1 cellular context compared by ENCODE assay signal in genomic region chr5:173327948-173328895, GRCh38.
TF ChIP-seq lines count a peak whose summit lies in the region.

Gene STC2, minus strand, starts transcription at chr5:173328414. Its CDS starts 221 bp downstream, at chr5:173328193.

TF ChIP-seq in K562, 482 proteins besides CTCF, POLR2A, EP300 and RAD21 (continued from another document and continues in another):
- TF ChIP-seq, protein P1, sequence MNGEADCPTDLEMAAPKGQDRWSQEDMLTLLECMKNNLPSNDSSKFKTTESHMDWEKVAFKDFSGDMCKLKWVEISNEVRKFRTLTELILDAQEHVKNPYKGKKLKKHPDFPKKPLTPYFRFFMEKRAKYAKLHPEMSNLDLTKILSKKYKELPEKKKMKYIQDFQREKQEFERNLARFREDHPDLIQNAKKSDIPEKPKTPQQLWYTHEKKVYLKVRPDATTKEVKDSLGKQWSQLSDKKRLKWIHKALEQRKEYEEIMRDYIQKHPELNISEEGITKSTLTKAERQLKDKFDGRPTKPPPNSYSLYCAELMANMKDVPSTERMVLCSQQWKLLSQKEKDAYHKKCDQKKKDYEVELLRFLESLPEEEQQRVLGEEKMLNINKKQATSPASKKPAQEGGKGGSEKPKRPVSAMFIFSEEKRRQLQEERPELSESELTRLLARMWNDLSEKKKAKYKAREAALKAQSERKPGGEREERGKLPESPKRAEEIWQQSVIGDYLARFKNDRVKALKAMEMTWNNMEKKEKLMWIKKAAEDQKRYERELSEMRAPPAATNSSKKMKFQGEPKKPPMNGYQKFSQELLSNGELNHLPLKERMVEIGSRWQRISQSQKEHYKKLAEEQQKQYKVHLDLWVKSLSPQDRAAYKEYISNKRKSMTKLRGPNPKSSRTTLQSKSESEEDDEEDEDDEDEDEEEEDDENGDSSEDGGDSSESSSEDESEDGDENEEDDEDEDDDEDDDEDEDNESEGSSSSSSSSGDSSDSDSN (IDR thresholded peaks at IDR 0.05; ENCODE audit: borderline replicate concordance in 1 of 2, low read depth in 2 of 2, low read length in 2 of 2) = peak in 1 of 2 experiments; percentile 56; a peak in 2 of 4 replicates
- TF ChIP-seq, protein P2, sequence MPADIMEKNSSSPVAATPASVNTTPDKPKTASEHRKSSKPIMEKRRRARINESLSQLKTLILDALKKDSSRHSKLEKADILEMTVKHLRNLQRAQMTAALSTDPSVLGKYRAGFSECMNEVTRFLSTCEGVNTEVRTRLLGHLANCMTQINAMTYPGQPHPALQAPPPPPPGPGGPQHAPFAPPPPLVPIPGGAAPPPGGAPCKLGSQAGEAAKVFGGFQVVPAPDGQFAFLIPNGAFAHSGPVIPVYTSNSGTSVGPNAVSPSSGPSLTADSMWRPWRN (IDR thresholded peaks at IDR 0.05; ENCODE audit: low read depth) = 0 out of 2 replicates have a peak, but pooled peaks have one; percentile 1
- TF ChIP-seq, protein P3, sequence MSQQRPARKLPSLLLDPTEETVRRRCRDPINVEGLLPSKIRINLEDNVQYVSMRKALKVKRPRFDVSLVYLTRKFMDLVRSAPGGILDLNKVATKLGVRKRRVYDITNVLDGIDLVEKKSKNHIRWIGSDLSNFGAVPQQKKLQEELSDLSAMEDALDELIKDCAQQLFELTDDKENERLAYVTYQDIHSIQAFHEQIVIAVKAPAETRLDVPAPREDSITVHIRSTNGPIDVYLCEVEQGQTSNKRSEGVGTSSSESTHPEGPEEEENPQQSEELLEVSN (IDR thresholded peaks at IDR 0.05; ENCODE audit: borderline replicate concordance in 1 of 2, extremely low read depth in 1 of 2, insufficient read depth in 1 of 2, insufficient read length in 1 of 2, low read depth in 1 of 2, low read length in 1 of 2, poor library complexity in 1 of 2, severe bottlenecking in 1 of 2) = peak in 1 of 2 experiments; percentile 87
- TF ChIP-seq SRF (CRISPR knock-in tag; IDR thresholded peaks at IDR 0.05) (peak in 1 of 2 experiments; percentile 46; a peak in 1 of 4 replicates), ARID2 (IDR thresholded peaks at IDR 0.05) (no peak), POLR2B (IDR thresholded peaks at IDR 0.05; ENCODE audit: low read depth, partially characterized antibody) (peak; percentile 58), CGGBP1 (CRISPR knock-in tag; IDR thresholded peaks at IDR 0.05) (no peak), NRF1 (conservative IDR thresholded peaks at IDR 0.05 in 1 of 2, IDR thresholded peaks at IDR 0.05 in 1 of 2) (peak; percentile 86 to 88), SIN3A (IDR thresholded peaks at IDR 0.05; ENCODE audit: borderline replicate concordance in 2 of 2, control insufficient read depth in 1 of 2, low read depth in 2 of 2, low read length in 2 of 2) (0 out of 4 replicates have a peak, but pooled peaks of 1 of the 2 experiments have one; percentile 30), EGR1 (conservative IDR thresholded peaks at IDR 0.05) (peak; percentile 21; the same call in 1 of the 2 replicates), CC2D1A (IDR thresholded peaks at IDR 0.05) (no peak), ZNF232 (CRISPR knock-in tag; IDR thresholded peaks at IDR 0.05) (peak; percentile 62; the same call in 1 of the 2 replicates), NFIX (CRISPR knock-in tag; IDR thresholded peaks at IDR 0.05; ENCODE audit: low read depth) (no peak), ZNF592 (IDR thresholded peaks at IDR 0.05) (peak; percentile 76; the same call in 1 of the 2 replicates), SPI1 (IDR thresholded peaks at IDR 0.05; ENCODE audit: borderline replicate concordance, low read depth, low read length) (peak; percentile 46; the same call in 1 of the 2 replicates), BDP1 (IDR thresholded peaks at IDR 0.05; ENCODE audit: insufficient read depth, insufficient read length) (no peak), ZNF354B (CRISPR knock-in tag; IDR thresholded peaks at IDR 0.05) (no peak), SNRNP70 (optimal IDR thresholded peaks at IDR 0.05; ENCODE audit: low read depth, low read length) (no peak), GMEB1 (CRISPR knock-in tag; IDR thresholded peaks at IDR 0.05) (peak; percentile 38; the same call in 1 of the 2 replicates), ZNF431 (CRISPR knock-in tag; IDR thresholded peaks at IDR 0.05) (no peak; the same call in 1 of the 2 replicates), HDGF (IDR thresholded peaks at IDR 0.05) (no peak), HDAC8 (tag; IDR thresholded peaks at IDR 0.05) (no peak), RFX5 (IDR thresholded peaks at IDR 0.05; ENCODE audit: low read depth, low read length) (no peak)
- TF ChIP-seq, protein P4, sequence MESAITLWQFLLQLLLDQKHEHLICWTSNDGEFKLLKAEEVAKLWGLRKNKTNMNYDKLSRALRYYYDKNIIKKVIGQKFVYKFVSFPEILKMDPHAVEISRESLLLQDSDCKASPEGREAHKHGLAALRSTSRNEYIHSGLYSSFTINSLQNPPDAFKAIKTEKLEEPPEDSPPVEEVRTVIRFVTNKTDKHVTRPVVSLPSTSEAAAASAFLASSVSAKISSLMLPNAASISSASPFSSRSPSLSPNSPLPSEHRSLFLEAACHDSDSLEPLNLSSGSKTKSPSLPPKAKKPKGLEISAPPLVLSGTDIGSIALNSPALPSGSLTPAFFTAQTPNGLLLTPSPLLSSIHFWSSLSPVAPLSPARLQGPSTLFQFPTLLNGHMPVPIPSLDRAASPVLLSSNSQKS (CRISPR knock-in tag; IDR thresholded peaks at IDR 0.05) = no peak
- TF ChIP-seq, protein P5, sequence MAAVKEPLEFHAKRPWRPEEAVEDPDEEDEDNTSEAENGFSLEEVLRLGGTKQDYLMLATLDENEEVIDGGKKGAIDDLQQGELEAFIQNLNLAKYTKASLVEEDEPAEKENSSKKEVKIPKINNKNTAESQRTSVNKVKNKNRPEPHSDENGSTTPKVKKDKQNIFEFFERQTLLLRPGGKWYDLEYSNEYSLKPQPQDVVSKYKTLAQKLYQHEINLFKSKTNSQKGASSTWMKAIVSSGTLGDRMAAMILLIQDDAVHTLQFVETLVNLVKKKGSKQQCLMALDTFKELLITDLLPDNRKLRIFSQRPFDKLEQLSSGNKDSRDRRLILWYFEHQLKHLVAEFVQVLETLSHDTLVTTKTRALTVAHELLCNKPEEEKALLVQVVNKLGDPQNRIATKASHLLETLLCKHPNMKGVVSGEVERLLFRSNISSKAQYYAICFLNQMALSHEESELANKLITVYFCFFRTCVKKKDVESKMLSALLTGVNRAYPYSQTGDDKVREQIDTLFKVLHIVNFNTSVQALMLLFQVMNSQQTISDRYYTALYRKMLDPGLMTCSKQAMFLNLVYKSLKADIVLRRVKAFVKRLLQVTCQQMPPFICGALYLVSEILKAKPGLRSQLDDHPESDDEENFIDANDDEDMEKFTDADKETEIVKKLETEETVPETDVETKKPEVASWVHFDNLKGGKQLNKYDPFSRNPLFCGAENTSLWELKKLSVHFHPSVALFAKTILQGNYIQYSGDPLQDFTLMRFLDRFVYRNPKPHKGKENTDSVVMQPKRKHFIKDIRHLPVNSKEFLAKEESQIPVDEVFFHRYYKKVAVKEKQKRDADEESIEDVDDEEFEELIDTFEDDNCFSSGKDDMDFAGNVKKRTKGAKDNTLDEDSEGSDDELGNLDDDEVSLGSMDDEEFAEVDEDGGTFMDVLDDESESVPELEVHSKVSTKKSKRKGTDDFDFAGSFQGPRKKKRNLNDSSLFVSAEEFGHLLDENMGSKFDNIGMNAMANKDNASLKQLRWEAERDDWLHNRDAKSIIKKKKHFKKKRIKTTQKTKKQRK (IDR thresholded peaks at IDR 0.05; ENCODE audit: borderline replicate concordance, low read depth, low read length) = no peak
- TF ChIP-seq, protein P6, sequence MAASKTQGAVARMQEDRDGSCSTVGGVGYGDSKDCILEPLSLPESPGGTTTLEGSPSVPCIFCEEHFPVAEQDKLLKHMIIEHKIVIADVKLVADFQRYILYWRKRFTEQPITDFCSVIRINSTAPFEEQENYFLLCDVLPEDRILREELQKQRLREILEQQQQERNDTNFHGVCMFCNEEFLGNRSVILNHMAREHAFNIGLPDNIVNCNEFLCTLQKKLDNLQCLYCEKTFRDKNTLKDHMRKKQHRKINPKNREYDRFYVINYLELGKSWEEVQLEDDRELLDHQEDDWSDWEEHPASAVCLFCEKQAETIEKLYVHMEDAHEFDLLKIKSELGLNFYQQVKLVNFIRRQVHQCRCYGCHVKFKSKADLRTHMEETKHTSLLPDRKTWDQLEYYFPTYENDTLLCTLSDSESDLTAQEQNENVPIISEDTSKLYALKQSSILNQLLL (CRISPR knock-in tag; IDR thresholded peaks at IDR 0.05; ENCODE audit: borderline replicate concordance) = no peak
- TF ChIP-seq, protein P7, sequence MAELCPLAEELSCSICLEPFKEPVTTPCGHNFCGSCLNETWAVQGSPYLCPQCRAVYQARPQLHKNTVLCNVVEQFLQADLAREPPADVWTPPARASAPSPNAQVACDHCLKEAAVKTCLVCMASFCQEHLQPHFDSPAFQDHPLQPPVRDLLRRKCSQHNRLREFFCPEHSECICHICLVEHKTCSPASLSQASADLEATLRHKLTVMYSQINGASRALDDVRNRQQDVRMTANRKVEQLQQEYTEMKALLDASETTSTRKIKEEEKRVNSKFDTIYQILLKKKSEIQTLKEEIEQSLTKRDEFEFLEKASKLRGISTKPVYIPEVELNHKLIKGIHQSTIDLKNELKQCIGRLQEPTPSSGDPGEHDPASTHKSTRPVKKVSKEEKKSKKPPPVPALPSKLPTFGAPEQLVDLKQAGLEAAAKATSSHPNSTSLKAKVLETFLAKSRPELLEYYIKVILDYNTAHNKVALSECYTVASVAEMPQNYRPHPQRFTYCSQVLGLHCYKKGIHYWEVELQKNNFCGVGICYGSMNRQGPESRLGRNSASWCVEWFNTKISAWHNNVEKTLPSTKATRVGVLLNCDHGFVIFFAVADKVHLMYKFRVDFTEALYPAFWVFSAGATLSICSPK (IDR thresholded peaks at IDR 0.05; ENCODE audit: borderline replicate concordance) = no peak
- TF ChIP-seq, protein P8, sequence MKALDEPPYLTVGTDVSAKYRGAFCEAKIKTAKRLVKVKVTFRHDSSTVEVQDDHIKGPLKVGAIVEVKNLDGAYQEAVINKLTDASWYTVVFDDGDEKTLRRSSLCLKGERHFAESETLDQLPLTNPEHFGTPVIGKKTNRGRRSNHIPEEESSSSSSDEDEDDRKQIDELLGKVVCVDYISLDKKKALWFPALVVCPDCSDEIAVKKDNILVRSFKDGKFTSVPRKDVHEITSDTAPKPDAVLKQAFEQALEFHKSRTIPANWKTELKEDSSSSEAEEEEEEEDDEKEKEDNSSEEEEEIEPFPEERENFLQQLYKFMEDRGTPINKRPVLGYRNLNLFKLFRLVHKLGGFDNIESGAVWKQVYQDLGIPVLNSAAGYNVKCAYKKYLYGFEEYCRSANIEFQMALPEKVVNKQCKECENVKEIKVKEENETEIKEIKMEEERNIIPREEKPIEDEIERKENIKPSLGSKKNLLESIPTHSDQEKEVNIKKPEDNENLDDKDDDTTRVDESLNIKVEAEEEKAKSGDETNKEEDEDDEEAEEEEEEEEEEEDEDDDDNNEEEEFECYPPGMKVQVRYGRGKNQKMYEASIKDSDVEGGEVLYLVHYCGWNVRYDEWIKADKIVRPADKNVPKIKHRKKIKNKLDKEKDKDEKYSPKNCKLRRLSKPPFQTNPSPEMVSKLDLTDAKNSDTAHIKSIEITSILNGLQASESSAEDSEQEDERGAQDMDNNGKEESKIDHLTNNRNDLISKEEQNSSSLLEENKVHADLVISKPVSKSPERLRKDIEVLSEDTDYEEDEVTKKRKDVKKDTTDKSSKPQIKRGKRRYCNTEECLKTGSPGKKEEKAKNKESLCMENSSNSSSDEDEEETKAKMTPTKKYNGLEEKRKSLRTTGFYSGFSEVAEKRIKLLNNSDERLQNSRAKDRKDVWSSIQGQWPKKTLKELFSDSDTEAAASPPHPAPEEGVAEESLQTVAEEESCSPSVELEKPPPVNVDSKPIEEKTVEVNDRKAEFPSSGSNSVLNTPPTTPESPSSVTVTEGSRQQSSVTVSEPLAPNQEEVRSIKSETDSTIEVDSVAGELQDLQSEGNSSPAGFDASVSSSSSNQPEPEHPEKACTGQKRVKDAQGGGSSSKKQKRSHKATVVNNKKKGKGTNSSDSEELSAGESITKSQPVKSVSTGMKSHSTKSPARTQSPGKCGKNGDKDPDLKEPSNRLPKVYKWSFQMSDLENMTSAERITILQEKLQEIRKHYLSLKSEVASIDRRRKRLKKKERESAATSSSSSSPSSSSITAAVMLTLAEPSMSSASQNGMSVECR (CRISPR knock-in tag; IDR thresholded peaks at IDR 0.05) = peak; percentile 59; the same call in 1 of the 2 replicates
